ENCODE assay signal across 19 cellular contexts in genomic region chr3:179688847-179689246, GRCh38. TPM values are rescaled to one million over a fixed set of nuclear protein-coding genes. Genes with fewer than 3 reads are reported as not detected.
DNase-seq lines count a peak whose midpoint lies in the region; ATAC-seq and TF ChIP-seq lines count a peak whose summit lies in the region.
"Had no signal": no experiment of that assay in that cellular context is flagged by ENCODE, and none has a peak within 500 bp of the region (broad histone marks: within the 10 kb centered on the region; RNA-seq: fewer than 3 reads in every experiment).

No MANE protein-coding gene starts in this region.

- no peak overlapping the region for H3K4me3 ChIP-seq in mucosa of descending colon
- H3K4me3 ChIP-seq: heart left ventricle, K562 had no signal

- ATAC-seq in mucosa of descending colon (peak; percentile 56), HG03095 (IDR thresholded peaks at IDR 0.05; ENCODE audit: unreplicated experiment) (no peak)
- ATAC-seq: heart left ventricle, K562, T-helper 17 cell had no signal

- no peaks in the 10 kb centered on the region for H3K9me3 ChIP-seq in mucosa of descending colon
- H3K9me3 ChIP-seq: heart left ventricle had no signal

- intact Hi-C loops in mucosa of descending colon (cut with DNase I, micrococcal nuclease): no loop called here

- no peak for TF ChIP-seq CTCF in mucosa of descending colon (IDR thresholded peaks at IDR 0.05)

- no peaks in the 10 kb centered on the region for H3K36me3 ChIP-seq in mucosa of descending colon (ENCODE audit: low read depth)

- no peaks in the 10 kb centered on the region for H3K4me1 ChIP-seq in mucosa of descending colon (ENCODE audit: low read depth)
- H3K4me1 ChIP-seq: heart left ventricle had no signal

- DNase-seq in EL: peak; percentile 44
- DNase-seq in LHCN-M2 (ENCODE audit: low read depth): peak; percentile 39
- peak; percentile 20 for DNase-seq in astrocyte of the hippocampus (ENCODE audit: low read depth, low spot score)
- no peak for DNase-seq in mucosa of descending colon
- DNase-seq in T1000 (lab: John Stamatoyannopoulos, UW): no peak
- no peak for DNase-seq in activated CD4-positive, CD25-positive, alpha-beta regulatory T cell (lab: John Stamatoyannopoulos, UW)
- DNase-seq: activated effector memory CD4-positive, alpha-beta T cell treated with anti-CD3 and anti-CD28 coated beads, Interleukin-2, amount 50 U/mL, for 16 hours; DMS53; effector memory CD4-positive, alpha-beta T cell; heart left ventricle; mesendoderm; NCI-H1092; NCI-H526; SIG-M5; small intestine; stimulated activated CD4-positive, alpha-beta T cell treated with anti-CD3 and anti-CD28 coated beads, Interleukin-4, amount 100 ng/mL, for 1 hour; T-helper 17 cell had no signal

RNA-seq across cellular contexts. Expression of gene USP13, which starts 36.0 kb away (rescaled TPM):
- total RNA-seq in LHCN-M2 (2014; rRNA removed) (11.1 and 16.5 TPM in 2 replicates), mucosa of descending colon (1 to 10 TPM; 3.6 to 9.3 (median 5.5) TPM)
- polyA plus RNA-seq in LHCN-M2 (2012): 8.2 TPM

Comparison
In these comparisons a context has a peak if more than half of its experiments do, and no peak if none do; other contexts are left out.
1. DNase-seq: peak in EL (single experiment), LHCN-M2 (single experiment) and astrocyte of the hippocampus (single experiment); none in mucosa of descending colon (0 of 3), T1000 (single experiment) and activated CD4-positive, CD25-positive, alpha-beta regulatory T cell (0 of 4).